Comparison of ENCODE assay signal across 26 cellular contexts in the genomic region with DNA sequence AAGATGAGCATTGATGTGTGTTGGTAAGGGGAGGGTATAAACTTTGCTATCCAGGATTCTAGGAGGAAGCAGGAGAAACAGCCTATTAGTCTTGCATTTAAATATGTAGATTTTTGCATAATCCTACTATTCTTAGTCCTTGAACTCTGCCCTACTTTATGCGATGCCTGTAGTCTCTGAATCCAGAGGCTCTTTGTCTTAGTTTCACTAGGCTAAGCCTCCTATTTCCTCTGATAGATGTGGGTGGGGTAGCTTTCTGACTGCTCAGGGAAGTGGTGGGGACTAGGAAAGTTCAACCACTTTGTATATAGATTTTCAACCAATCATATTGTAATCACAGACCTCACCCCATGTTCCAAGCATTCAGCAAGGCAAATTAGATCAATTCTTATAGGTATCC. TPM values are rescaled to one million over a fixed set of nuclear protein-coding genes. Genes with fewer than 3 reads are reported as not detected.
"Had no signal": no experiment of that assay in that cellular context is flagged by ENCODE, and none has a peak within 500 bp of the region (broad histone marks: within the 10 kb centered on the region; RNA-seq: fewer than 3 reads in every experiment).

No MANE protein-coding gene starts in this region.

- FAIRE-seq: endometrium, small intestine had no signal

- H3K36me3 ChIP-seq: esophagus muscularis mucosa, gastrocnemius medialis, heart right ventricle, ovary, stomach, thoracic aorta, transverse colon had no signal

- H3K4me1 ChIP-seq: esophagus muscularis mucosa, gastrocnemius medialis, heart right ventricle, stomach, transverse colon had no signal

- DNase-seq: cortex of kidney; effector memory CD4-positive, alpha-beta T cell; gastrocnemius medialis; heart right ventricle; hypothalamus; left colon; left ventricle myocardium superior; mesenchymal stem cell; naive thymus-derived CD4-positive, alpha-beta T cell; ovary; right cardiac atrium; small intestine; stimulated activated CD4-positive, alpha-beta T cell treated with anti-CD3 and anti-CD28 coated beads, Interleukin-12 subunit alpha, Interleukin-12 subunit beta, amount 100 ng/mL, for 4 hours; stimulated activated naive CD4-positive, alpha-beta T cell; stomach; substantia nigra; transverse colon had no signal

- H3K27me3 ChIP-seq: esophagus muscularis mucosa, gastrocnemius medialis, heart right ventricle, ovary, stomach, transverse colon had no signal

- H3K9me3 ChIP-seq: esophagus muscularis mucosa, gastrocnemius medialis, heart right ventricle, ovary, stomach, thoracic aorta, transverse colon had no signal

- H3K27ac ChIP-seq: esophagus muscularis mucosa, gastrocnemius medialis, heart right ventricle, ovary, stomach, thoracic aorta, transverse colon had no signal

- H3K4me3 ChIP-seq: esophagus muscularis mucosa, gastrocnemius medialis, heart right ventricle, lung, ovary, stomach, thoracic aorta, transverse colon had no signal

RNA-seq across cellular contexts. Expression of a gene that starts 49.5 kb away (rescaled TPM):
- total RNA-seq: chondrocyte; gastrocnemius medialis; heart right ventricle; kidney epithelial cell; left colon; left ventricle myocardium superior; mononuclear cell; naive thymus-derived CD4-positive, alpha-beta T cell; ovary; progenitor cell of endocrine pancreas; right cardiac atrium; thoracic aorta; transverse colon had no signal
- polyA plus RNA-seq: heart right ventricle; lung; naive thymus-derived CD4-positive, alpha-beta T cell; ovary; right cardiac atrium; stomach; urinary bladder had no signal
